Comparison of ENCODE assay signal across 19 cellular contexts in genomic region chr6:40484066-40484465, GRCh38.
A peak's percentile ranks its signal among the peaks of the same experiment; 100 is the strongest.
DNase-seq lines count a peak whose midpoint lies in the region; TF ChIP-seq lines count a peak whose summit lies in the region.
"Had no signal": no experiment of that assay in that cellular context is flagged by ENCODE, and none has a peak within 500 bp of the region (broad histone marks: within the 10 kb centered on the region; RNA-seq: fewer than 3 reads in every experiment).

No MANE protein-coding gene starts in this region.

- H3K4me2 ChIP-seq in osteoblast (ENCODE audit: insufficient read depth, low read length), result no peak overlapping the region
- H3K4me2 ChIP-seq: GM23338 had no signal

- no peaks in the 10 kb centered on the region for H3K4me1 ChIP-seq in osteoblast (ENCODE audit: insufficient read depth, low read length)
- H3K4me1 ChIP-seq: Caco-2 had no signal

- no peaks in the 10 kb centered on the region for H3K79me2 ChIP-seq in osteoblast (ENCODE audit: insufficient read depth, low read length)

- intact Hi-C loops in dorsolateral prefrontal cortex (cut with DNase I), result no loop called here

- no peaks in the 10 kb centered on the region for H3K36me3 ChIP-seq in osteoblast (ENCODE audit: insufficient read depth, low read length)

- no peaks in the 10 kb centered on the region for H3K27me3 ChIP-seq in dorsolateral prefrontal cortex
- H3K27me3 ChIP-seq in osteoblast (ENCODE audit: insufficient read depth, low read length), result no peaks in the 10 kb centered on the region
- H3K27me3 ChIP-seq: BLaER1 had no signal

- H3K27ac ChIP-seq in angular gyrus (ENCODE audit: low read depth, low read length) (peak overlapping the region; percentile 64), dorsolateral prefrontal cortex (peak overlapping the region in 51 of 59 donors; percentile 8 to 82 (median 61)), osteoblast (ENCODE audit: low read depth, low read length) (no peak overlapping the region), temporal lobe (ENCODE audit: low read depth, low read length) (peak overlapping the region; percentile 4)
- H3K27ac ChIP-seq: BLaER1, C4-2B had no signal

- no peak overlapping the region for H3K4me3 ChIP-seq in dorsolateral prefrontal cortex
- H3K4me3 ChIP-seq in osteoblast (ENCODE audit: insufficient read depth, low read length), result no peak overlapping the region
- no peak overlapping the region for H3K4me3 ChIP-seq in foreskin fibroblast (ENCODE audit: low read depth in 1 of 2, low read length in 2 of 2)
- H3K4me3 ChIP-seq: BLaER1, GM23338 had no signal

- TF ChIP-seq CTCF in dorsolateral prefrontal cortex (IDR thresholded peaks at IDR 0.05 in 54 of 56, conservative IDR thresholded peaks at IDR 0.05 in 2 of 56; ENCODE audit: low read depth in 1 of 56, partially characterized antibody in 56 of 56) (no peak), osteoblast (IDR thresholded peaks at IDR 0.05; ENCODE audit: extremely low read depth, low read depth, low read length) (no peak), foreskin fibroblast (IDR thresholded peaks at IDR 0.05; ENCODE audit: low read depth, low read length) (no peak)

- H4K20me1 ChIP-seq in osteoblast (ENCODE audit: insufficient read depth, low read length), result no peaks in the 10 kb centered on the region

- H3K9me3 ChIP-seq in osteoblast (ENCODE audit: low read depth, low read length), result no peaks in the 10 kb centered on the region
- H3K9me3 ChIP-seq: BLaER1, Caco-2 had no signal

- no peak for DNase-seq in dorsolateral prefrontal cortex
- peak; percentile 46 for DNase-seq in osteoblast (ENCODE audit: insufficient read length, low spot score, missing footprints)
- DNase-seq in NAMALWA (ENCODE audit: low spot score), result no peak
- no peak for DNase-seq in kidney glomerular epithelial cell (lab: John Stamatoyannopoulos, UW)
- no peak for DNase-seq in foreskin fibroblast
- DNase-seq in T1000 (lab: John Stamatoyannopoulos, UW), result no peak
- DNase-seq: Caco-2; CD4-positive, CD25-positive, alpha-beta regulatory T cell; CD8-positive, alpha-beta T cell; DMS 273 treated with DMSO at 0.1 percent for 48 hours; DMS79; EL; GDM1; H9 had no signal

- H2AFZ ChIP-seq in osteoblast (ENCODE audit: low read length), result no peak overlapping the region
- H2AFZ ChIP-seq: GM23338 had no signal
